10 cellular contexts compared by ENCODE assay signal in the genomic region with DNA sequence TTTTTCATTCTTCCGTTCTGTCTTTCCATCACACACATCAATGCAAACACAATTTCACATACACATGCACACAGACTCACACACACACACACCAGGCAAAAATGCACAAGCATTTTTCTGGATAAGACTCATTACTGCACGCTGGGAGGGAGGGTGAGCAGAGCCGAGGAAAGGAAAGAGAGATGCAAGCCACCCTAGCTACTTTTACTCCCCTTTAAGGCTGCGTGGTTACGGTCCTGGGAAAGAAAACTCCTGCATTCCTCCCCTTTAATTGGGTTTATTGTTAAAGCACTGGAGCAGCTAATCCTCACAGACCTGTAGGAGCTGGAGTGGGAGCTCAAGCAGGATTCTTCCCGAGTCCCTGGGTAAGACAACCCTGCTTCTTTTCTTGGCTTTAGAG. TPM values are rescaled to one million over a fixed set of nuclear protein-coding genes. Genes with fewer than 3 reads are reported as not detected.
DNase-seq lines count a peak whose midpoint lies in the region; ATAC-seq and TF ChIP-seq lines count a peak whose summit lies in the region.
"Had no signal": no experiment of that assay in that cellular context is flagged by ENCODE, and none has a peak within 500 bp of the region (broad histone marks: within the 10 kb centered on the region; RNA-seq: fewer than 3 reads in every experiment).

Gene CAMK1G, plus strand, starts transcription at position 307 of the 400 bp plus-strand sequence. CDS start 11,270 bp downstream, outside the sequence.

- DNase-seq in D341Med (ENCODE audit: low spot score) (peak; percentile 43), NCI-H2227 treated with DMSO at 0.1 percent for 48 hours (lab: John Stamatoyannopoulos, UW) (peak; percentile 88), endothelial cell (ENCODE audit: low spot score) (peak; percentile 33), neural progenitor cell (ENCODE audit: low spot score) (peak; percentile 88), NCI-H510A (lab: John Stamatoyannopoulos, UW) (no peak), NCI-H1105 treated with DMSO at 0.1 percent for 48 hours (lab: John Stamatoyannopoulos, UW) (no peak)
- no peak for DNase-seq in CD4-positive, alpha-beta T cell
- DNase-seq: NCI-H1092 treated with DMSO at 0.1 percent for 48 hours had no signal

- no peaks in the 10 kb centered on the region for H3K9me3 Mint-ChIP-seq in endothelial cell (ENCODE audit: unreplicated experiment)
- no peaks in the 10 kb centered on the region for H3K9me3 Mint-ChIP-seq in neural progenitor cell
- H3K9me3 Mint-ChIP-seq in CD4-positive, alpha-beta T cell, result no peaks in the 10 kb centered on the region

- POLR2A ChIA-PET in CD4-positive, alpha-beta T cell (lab: Charles Lee), result no interaction called here

- no peak for ATAC-seq in CD4-positive, alpha-beta T cell (ENCODE audit: poor library complexity)
- no peak for ATAC-seq in HG02678 (IDR thresholded peaks at IDR 0.05; ENCODE audit: unreplicated experiment)

- peaks cover 16% of the 10 kb centered on the region for H4K20me1 ChIP-seq in neural progenitor cell (ENCODE audit: low read depth)

- peak within 1 kb of the TSS; percentile 30 for H3K27ac ChIP-seq in neural progenitor cell
- no peak within 1 kb of the TSS for H3K27ac ChIP-seq in CD4-positive, alpha-beta T cell (ENCODE audit: low read depth, low read length)

- CTCF ChIA-PET in CD4-positive, alpha-beta T cell (lab: Charles Lee), result no interaction called here

- no peaks in the 10 kb centered on the region for H3K36me3 ChIP-seq in neural progenitor cell

- H3K9ac ChIP-seq in neural progenitor cell, result no peak within 1 kb of the TSS

- intact Hi-C loops in CD4-positive, alpha-beta T cell (cut with DNase I, micrococcal nuclease), result no loop called here

- no peak for TF ChIP-seq CTCF in endothelial cell (IDR thresholded peaks at IDR 0.05; ENCODE audit: unreplicated experiment)
- TF ChIP-seq CTCF in neural progenitor cell (IDR thresholded peaks at IDR 0.05), result no peak
- TF ChIP-seq CTCF in CD4-positive, alpha-beta T cell (IDR thresholded peaks at IDR 0.05), result no peak

- H3K36me3 Mint-ChIP-seq in endothelial cell (ENCODE audit: low read depth, unreplicated experiment) (no peaks in the 10 kb centered on the region), neural progenitor cell (no peaks in the 10 kb centered on the region)
- H3K36me3 Mint-ChIP-seq in CD4-positive, alpha-beta T cell (ENCODE audit: low read depth), result no peaks in the 10 kb centered on the region

- H3K4me3 Mint-ChIP-seq in endothelial cell (ENCODE audit: unreplicated experiment), result no peak within 1 kb of the TSS
- no peak within 1 kb of the TSS for H3K4me3 Mint-ChIP-seq in neural progenitor cell
- no peak within 1 kb of the TSS for H3K4me3 Mint-ChIP-seq in CD4-positive, alpha-beta T cell

- H3K4me2 ChIP-seq in neural progenitor cell, result peak within 1 kb of the TSS; percentile 86

- no peaks in the 10 kb centered on the region for H3K4me1 Mint-ChIP-seq in endothelial cell (ENCODE audit: unreplicated experiment)
- no peaks in the 10 kb centered on the region for H3K4me1 Mint-ChIP-seq in neural progenitor cell
- H3K4me1 Mint-ChIP-seq in CD4-positive, alpha-beta T cell (ENCODE audit: low read depth), result no peaks in the 10 kb centered on the region

- H3K79me2 ChIP-seq in neural progenitor cell (ENCODE audit: low read depth), result no peaks in the 10 kb centered on the region

- H3K9me3 ChIP-seq in neural progenitor cell (ENCODE audit: low read depth), result no peaks in the 10 kb centered on the region
- no peaks in the 10 kb centered on the region for H3K9me3 ChIP-seq in CD4-positive, alpha-beta T cell (ENCODE audit: control insufficient read depth, low read length)

- no peak within 1 kb of the TSS for H3K27ac Mint-ChIP-seq in endothelial cell (ENCODE audit: unreplicated experiment)
- H3K27ac Mint-ChIP-seq in neural progenitor cell, result no peak within 1 kb of the TSS
- H3K27ac Mint-ChIP-seq in CD4-positive, alpha-beta T cell, result no peak within 1 kb of the TSS

- peak within 1 kb of the TSS; percentile 77 for H2AFZ ChIP-seq in neural progenitor cell (replicated peaks)

- peaks cover 13% of the 10 kb centered on the region for H3K4me1 ChIP-seq in neural progenitor cell

- peak within 1 kb of the TSS; percentile 64 for H3K4me3 ChIP-seq in neural progenitor cell

- H3F3A ChIP-seq in neural progenitor cell (ENCODE audit: low read depth), result peaks cover 8% of the 10 kb centered on the region

- H3K27me3 Mint-ChIP-seq in endothelial cell (ENCODE audit: unreplicated experiment), result peaks cover 2% of the 10 kb centered on the region
- H3K27me3 Mint-ChIP-seq in neural progenitor cell (ENCODE audit: insufficient read depth, low read depth), result peaks cover 2% of the 10 kb centered on the region
- peaks cover 16% of the 10 kb centered on the region for H3K27me3 Mint-ChIP-seq in CD4-positive, alpha-beta T cell

- H3K27me3 ChIP-seq in neural progenitor cell, result peaks cover 28% of the 10 kb centered on the region
- peaks cover 57% of the 10 kb centered on the region for H3K27me3 ChIP-seq in CD4-positive, alpha-beta T cell (ENCODE audit: control insufficient read depth, insufficient read depth, low read length)

RNA-seq across cellular contexts. Expression of gene CAMK1G, which starts in this region (rescaled TPM):
- total RNA-seq in endothelial cell (ENCODE audit: unreplicated experiment), result not detected
- total RNA-seq in neural progenitor cell (ENCODE audit: low replicate concordance), result 3.6 and 4.3 TPM in 2 replicates
- total RNA-seq in CD4-positive, alpha-beta T cell, result not detected
- total RNA-seq: H4 had no signal

Comparison
In these comparisons a context has a peak if more than half of its experiments do, and no peak if none do; other contexts are left out.
1. Peak in DNase-seq in endothelial cell; RNA of the gene not detected or under 1 TPM.
2. DNase-seq: peak in D341Med (single experiment), NCI-H2227 treated with DMSO at 0.1 percent for 48 hours (single experiment) and neural progenitor cell (single experiment); none in CD4-positive, alpha-beta T cell (0 of 10), NCI-H510A (single experiment) and NCI-H1105 treated with DMSO at 0.1 percent for 48 hours (single experiment).